Comparison of ENCODE assay signal across 1 cellular context in genomic region chr3:185827595-185828344, GRCh38.
TF ChIP-seq lines count a peak whose summit lies in the region.

No MANE protein-coding gene starts in this region.

TF ChIP-seq in GM23338, 12 proteins besides CTCF, POLR2A, EP300 and RAD21 (continued from another document):
- TF ChIP-seq ZNF462 (CRISPR knock-in tag; IDR thresholded peaks at IDR 0.05): no peak
- TF ChIP-seq CREB1 (CRISPR knock-in tag; IDR thresholded peaks at IDR 0.05; ENCODE audit: low read depth): no peak
- no peak for TF ChIP-seq NANOG (IDR thresholded peaks at IDR 0.05; ENCODE audit: borderline replicate concordance)
- TF ChIP-seq JUNB (IDR thresholded peaks at IDR 0.05; ENCODE audit: unreplicated experiment): no peak
- no peak for TF ChIP-seq ETS1 (IDR thresholded peaks at IDR 0.05)
- no peak for TF ChIP-seq EZH2phosphoT487 (IDR thresholded peaks at IDR 0.05; ENCODE audit: unreplicated experiment)
- TF ChIP-seq REST (IDR thresholded peaks at IDR 0.05; ENCODE audit: unreplicated experiment): no peak
TF ChIP-seq in GM23338: peak in this region for 0.
